20 cellular contexts compared by ENCODE assay signal in the genomic region with DNA sequence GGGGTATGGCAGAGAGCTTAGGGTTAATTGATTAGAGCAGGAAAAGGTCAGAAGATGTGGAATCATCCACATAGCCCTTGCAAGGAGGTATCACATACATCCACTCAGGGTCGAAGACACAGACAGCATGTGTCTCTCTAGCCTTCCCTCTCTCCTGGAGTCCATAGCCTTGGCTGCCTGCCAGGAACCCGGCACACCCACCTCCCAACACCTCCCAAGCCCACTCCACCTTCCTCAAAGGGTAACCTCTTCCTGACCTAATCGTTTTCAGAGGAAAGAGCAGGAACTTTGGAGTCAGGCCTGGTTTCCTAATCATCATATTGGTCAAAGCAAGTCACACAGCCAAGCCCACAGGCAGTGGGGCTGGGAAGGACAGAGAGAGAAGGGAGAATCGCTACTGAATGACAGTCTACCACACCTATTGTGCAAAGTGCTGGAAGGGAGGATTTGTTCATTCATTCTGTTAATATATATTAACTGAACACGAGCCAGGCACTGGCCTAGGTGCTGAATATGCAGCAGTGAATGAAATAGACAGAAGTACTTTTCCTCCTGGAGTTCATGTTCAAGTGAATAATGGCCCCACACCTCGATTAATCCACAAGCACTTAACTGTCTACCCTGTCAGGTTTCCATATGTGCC.
DNase-seq lines count a peak whose midpoint lies in the region; ATAC-seq, FAIRE-seq and TF ChIP-seq lines count a peak whose summit lies in the region.
"Had no signal": no experiment of that assay in that cellular context is flagged by ENCODE, and none has a peak within 500 bp of the region (broad histone marks: within the 10 kb centered on the region; RNA-seq: fewer than 3 reads in every experiment).

No MANE protein-coding gene starts in this region.

- no peak for TF ChIP-seq POLR2A in Peyer's patch (IDR thresholded peaks at IDR 0.05)

- TF ChIP-seq CTCF in hepatocyte (IDR thresholded peaks at IDR 0.05; ENCODE audit: poor library complexity) (no peak), Peyer's patch (IDR thresholded peaks at IDR 0.05) (no peak), kidney (IDR thresholded peaks at IDR 0.05; ENCODE audit: borderline replicate concordance, extremely low read depth, insufficient read depth) (no peak)

- H3K4me3 ChIP-seq in Karpas-422 (ENCODE audit: low read length) (no peak overlapping the region), hepatocyte (no peak overlapping the region), Peyer's patch (no peak overlapping the region), kidney (ENCODE audit: low read length in 2 of 2) (no peak overlapping the region)
- H3K4me3 ChIP-seq: pancreas, tibial nerve had no signal

- H3K9me3 ChIP-seq in Karpas-422 (ENCODE audit: low read length), result no peaks in the 10 kb centered on the region
- H3K9me3 ChIP-seq in hepatocyte (ENCODE audit: low read depth), result no peaks in the 10 kb centered on the region
- H3K9me3 ChIP-seq in Peyer's patch, result no peaks in the 10 kb centered on the region
- no peaks in the 10 kb centered on the region for H3K9me3 ChIP-seq in kidney (ENCODE audit: control insufficient read depth in 1 of 2, low read length in 2 of 2)
- H3K9me3 ChIP-seq: pancreas, tibial nerve had no signal

- WGBS in hepatocyte (ENCODE audit: low lambda C conversion rate, missing lambda C conversion rate), result 45% methylated on average over 6 of the region's 6 CpGs

- no peaks in the 10 kb centered on the region for H3K9me2 ChIP-seq in Karpas-422 (replicated peaks; ENCODE audit: insufficient read depth, low read length)
- no peaks in the 10 kb centered on the region for H3K9me2 ChIP-seq in hepatocyte (replicated peaks; ENCODE audit: insufficient read depth)

- no peaks in the 10 kb centered on the region for H3K79me2 ChIP-seq in Karpas-422 (ENCODE audit: low read length)
- H3K79me2 ChIP-seq in hepatocyte, result no peaks in the 10 kb centered on the region

- peaks cover 9% of the 10 kb centered on the region for H3K4me1 ChIP-seq in Karpas-422 (ENCODE audit: low read length)
- no peaks in the 10 kb centered on the region for H3K4me1 ChIP-seq in hepatocyte (ENCODE audit: insufficient read depth)
- H3K4me1 ChIP-seq in Peyer's patch, result no peaks in the 10 kb centered on the region
- no peaks in the 10 kb centered on the region for H3K4me1 ChIP-seq in kidney (ENCODE audit: control insufficient read depth in 1 of 2, insufficient read depth in 1 of 2, low read depth in 1 of 2, low read length in 2 of 2)
- H3K4me1 ChIP-seq: pancreas, tibial nerve had no signal

- no peak for ATAC-seq in HG03439 (IDR thresholded peaks at IDR 0.05; ENCODE audit: unreplicated experiment)
- ATAC-seq: activated CD8-positive, alpha-beta T cell treated with anti-CD3 and anti-CD28 coated beads, Interleukin-2, amount 10 ng/mL, durations not matched to agents 7 days and 5 days; naive thymus-derived CD8-positive, alpha-beta T cell; stimulated activated naive B cell treated with anti-CD40 and anti-IgM and Interleukin-4, amounts not matched to agents 10 μg/mL and 1 μg/mL and 100 μg/mL, for 72 hours; T-helper 17 cell had no signal

- H4K20me1 ChIP-seq in Karpas-422 (ENCODE audit: insufficient read depth, low read depth, low read length) (no peaks in the 10 kb centered on the region), hepatocyte (ENCODE audit: insufficient read depth, poor library complexity, severe bottlenecking) (no peaks in the 10 kb centered on the region)

- peak; percentile 44 for DNase-seq in DMS79 treated with DMSO at 0.1 percent for 48 hours (lab: John Stamatoyannopoulos, UW)
- DNase-seq in Karpas-422, result peak; percentile 50
- DNase-seq in astrocyte of the hippocampus (ENCODE audit: low read depth, low spot score), result peak; percentile 51
- DNase-seq in hepatocyte (ENCODE audit: low spot score), result peak; percentile 29
- no peak for DNase-seq in Peyer's patch
- DNase-seq in kidney, result no peak
- DNase-seq: activated CD8-positive, alpha-beta T cell treated with anti-CD3 and anti-CD28 coated beads, Interleukin-2, amount 10 ng/mL, durations not matched to agents 7 days and 5 days; activated naive CD4-positive, alpha-beta T cell treated with Interleukin-2 at 50 U/mL for 16 hours; activated T-cell treated with anti-CD3 and anti-CD28 coated beads, Interleukin-2, amount 50 U/mL, for 24 hours; aorta; MM.1S; naive thymus-derived CD8-positive, alpha-beta T cell; NCI-H187 treated with DMSO at 0.1 percent for 48 hours; pancreas; SIG-M5; stimulated activated naive B cell treated with anti-CD40 and anti-IgM and Interleukin-4, amounts not matched to agents 10 μg/mL and 1 μg/mL and 100 μg/mL, for 72 hours; T-helper 17 cell had no signal

- intact Hi-C loops in kidney (cut with DNase I), result no loop called here

- H3K9ac ChIP-seq in Karpas-422 (ENCODE audit: low read length) (no peak overlapping the region), kidney (ENCODE audit: low read length in 2 of 2) (no peak overlapping the region)

- H3K27me3 ChIP-seq in Karpas-422 (ENCODE audit: low read length) (no peaks in the 10 kb centered on the region), hepatocyte (peaks cover 8% of the 10 kb centered on the region), Peyer's patch (no peaks in the 10 kb centered on the region)
- H3K27me3 ChIP-seq: pancreas, tibial nerve had no signal

- H2AFZ ChIP-seq in Karpas-422 (ENCODE audit: low read length) (no peak overlapping the region), hepatocyte (no peak overlapping the region)

- no peak overlapping the region for H3K4me2 ChIP-seq in Karpas-422 (ENCODE audit: low read depth, low read length, poor library complexity, severe bottlenecking)
- no peak overlapping the region for H3K4me2 ChIP-seq in hepatocyte

- no peak for FAIRE-seq in kidney (lab: Jason Lieb, UNC)
- FAIRE-seq: colon, pancreas had no signal

- no peak overlapping the region for H3K27ac ChIP-seq in Karpas-422 (ENCODE audit: low read length)
- H3K27ac ChIP-seq in hepatocyte, result no peak overlapping the region
- no peak overlapping the region for H3K27ac ChIP-seq in Peyer's patch
- no peak overlapping the region for H3K27ac ChIP-seq in kidney (ENCODE audit: low read depth in 2 of 2, low read length in 2 of 2)
- H3K27ac ChIP-seq: pancreas, tibial nerve had no signal

- H3K36me3 ChIP-seq in Karpas-422 (ENCODE audit: insufficient read depth, low read length), result no peaks in the 10 kb centered on the region
- H3K36me3 ChIP-seq in hepatocyte (replicated peaks; ENCODE audit: insufficient read depth, low read depth), result no peaks in the 10 kb centered on the region
- H3K36me3 ChIP-seq in Peyer's patch, result no peaks in the 10 kb centered on the region
- H3K36me3 ChIP-seq in kidney (ENCODE audit: control insufficient read depth in 1 of 2, insufficient read depth in 2 of 2, low read length in 2 of 2), result no peaks in the 10 kb centered on the region
- H3K36me3 ChIP-seq: pancreas, tibial nerve had no signal

Comparison
In these comparisons a context has a peak if more than half of its experiments do, and no peak if none do; other contexts are left out.
1. DNase-seq: peak in DMS79 treated with DMSO at 0.1 percent for 48 hours (single experiment), Karpas-422 (single experiment), astrocyte of the hippocampus (single experiment) and hepatocyte (single experiment); none in Peyer's patch (0 of 3) and kidney (single experiment).